8 cellular contexts compared by ENCODE assay signal in genomic region chr19:34404109-34404909, GRCh38. TPM values are rescaled to one million over a fixed set of nuclear protein-coding genes. Genes with fewer than 3 reads are reported as not detected.
DNase-seq lines count a peak whose midpoint lies in the region; ATAC-seq and TF ChIP-seq lines count a peak whose summit lies in the region.

PDCD2L (plus strand) TSS chr19:34404399; CDS start chr19:34404431, 32 bp downstream.

- intact Hi-C loops in left colon (cut with DNase I, micrococcal nuclease): no loop called here

- DNase-seq in AML-193 (lab: John Stamatoyannopoulos, UW) (peak; percentile 80), NCI-H510A treated with DMSO at 0.1 percent for 48 hours (lab: John Stamatoyannopoulos, UW) (peak; percentile 96), choroid plexus epithelial cell (ENCODE audit: low read depth) (peak; percentile 85), left colon (peak; percentile 93 to 98)
- peak; percentile 90 to 93 for DNase-seq in activated CD4-positive, alpha-beta T cell treated with anti-CD3 and anti-CD28 coated beads for 24 hours (ENCODE audit: low read depth in 2 of 2)
- peak; percentile 93 to 94 for DNase-seq in stimulated activated CD4-positive, alpha-beta T cell treated with anti-CD3 and anti-CD28 coated beads, Interleukin-1b, Interleukin-23, amount 100 ng/mL, for 4 hours (ENCODE audit: low read depth in 2 of 2)

- peak within 1 kb of the TSS; percentile 90 for H3K4me3 ChIP-seq in choroid plexus epithelial cell (ENCODE audit: low read depth, low read length)

- TF ChIP-seq POLR2A in GM19099 (IDR thresholded peaks at IDR 0.05; ENCODE audit: extremely low read depth, insufficient read length, low read depth): peak; percentile 86

- ATAC-seq in HG03439 (IDR thresholded peaks at IDR 0.05; ENCODE audit: unreplicated experiment) (peak; percentile 75), left colon (peak; percentile 91)

- no peak for TF ChIP-seq CTCF in choroid plexus epithelial cell (conservative IDR thresholded peaks at IDR 0.05; ENCODE audit: low read depth, low read length)

RNA-seq across cellular contexts. Expression of gene PDCD2L, which starts in this region (rescaled TPM):
- total RNA-seq in left colon: 1 to 10 TPM; 4.3 to 6.3 TPM

Comparison
In these comparisons a context has a peak if more than half of its experiments do, and no peak if none do; other contexts are left out.
1. Peak in every context shown above with its lines: DNase-seq, ATAC-seq and H3K4me3 ChIP-seq.